8 cellular contexts compared by ENCODE assay signal in the genomic region with DNA sequence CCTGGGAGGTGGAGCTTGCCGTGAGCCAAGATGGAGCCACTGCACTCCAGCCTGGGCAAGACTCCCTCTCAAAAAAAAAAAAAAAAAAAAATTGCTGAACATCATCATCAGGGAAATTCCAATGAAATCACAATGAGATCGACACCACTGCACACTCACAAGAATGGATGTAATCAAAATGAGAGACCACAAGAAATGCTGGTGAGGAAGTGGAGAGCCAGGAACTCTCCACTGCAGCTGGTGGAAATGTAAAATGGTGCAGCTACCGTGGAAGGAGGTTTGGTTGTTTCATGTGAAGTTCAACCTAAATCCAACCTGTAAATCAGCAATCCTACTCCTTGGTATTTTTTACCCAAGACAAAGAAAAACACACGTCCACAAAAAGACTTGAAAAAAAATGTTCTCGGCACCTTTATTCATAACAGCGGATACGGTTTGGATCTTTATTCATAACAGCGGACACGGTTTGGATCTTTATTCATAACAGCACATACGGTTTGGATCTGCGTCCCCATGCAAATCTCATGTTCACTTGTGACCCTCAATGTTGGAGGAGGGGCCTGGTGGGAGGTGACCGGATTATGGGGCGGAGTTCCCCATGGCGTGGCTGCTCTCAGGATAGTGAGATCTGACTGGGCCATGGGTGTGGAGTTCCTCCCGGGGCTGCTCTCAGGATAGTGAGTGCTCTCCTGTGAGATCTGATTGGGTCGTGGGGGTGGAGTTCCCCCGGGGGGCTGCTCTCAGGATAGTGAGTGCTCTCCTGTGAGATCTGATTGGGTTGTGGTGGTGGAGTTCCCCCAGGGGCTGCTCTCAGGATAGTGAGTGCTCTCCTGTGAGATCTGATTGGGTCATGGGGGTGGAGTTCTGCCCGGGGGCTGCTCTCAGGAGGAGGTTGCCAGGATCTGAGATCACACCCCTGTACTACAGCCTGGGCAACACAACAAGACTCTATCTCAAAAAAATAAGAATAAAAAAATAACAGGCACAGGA. TPM values are rescaled to one million over a fixed set of nuclear protein-coding genes. Genes with fewer than 3 reads are reported as not detected.
DNase-seq lines count a peak whose midpoint lies in the region; ATAC-seq, FAIRE-seq and TF ChIP-seq lines count a peak whose summit lies in the region.

No MANE protein-coding gene starts in this region.

- H3K4me1 Mint-ChIP-seq in GM23338 = peaks cover 21% of the 10 kb centered on the region

- peak overlapping the region; percentile 45 for H3K27ac Mint-ChIP-seq in GM23338

- no peak overlapping the region for H3K9ac ChIP-seq in DND-41 (ENCODE audit: low read depth, low read length)
- peak overlapping the region; percentile 13 for H3K9ac ChIP-seq in keratinocyte (ENCODE audit: control insufficient read depth, extremely low read depth, insufficient read depth, low read length)

- WGBS in small intestine, 3 donors = 68 to 79% (median 75%) methylated on average over 18 of the region's 18 CpGs

- no peak for DNase-seq in DND-41
- no peak for DNase-seq in GM23338 (ENCODE audit: low spot score)
- DNase-seq in WERI-Rb-1 = peak; percentile 54
- peak; percentile 25 for DNase-seq in keratinocyte (ENCODE audit: low read depth, low spot score)
- no peak for DNase-seq in small intestine
- DNase-seq in LoVo (ENCODE audit: low spot score) = no peak

- H3K9me3 ChIP-seq in DND-41 (ENCODE audit: insufficient read depth, low read length, severe bottlenecking) (no peaks in the 10 kb centered on the region), WERI-Rb-1 (ENCODE audit: severe bottlenecking) (no peaks in the 10 kb centered on the region), keratinocyte (ENCODE audit: control insufficient read depth, low read depth, low read length) (no peaks in the 10 kb centered on the region), small intestine (ENCODE audit: control insufficient read depth, low read depth) (no peaks in the 10 kb centered on the region)

- peaks cover 89% of the 10 kb centered on the region for H3K79me2 ChIP-seq in DND-41 (ENCODE audit: insufficient read depth, low read length)
- peaks cover 88% of the 10 kb centered on the region for H3K79me2 ChIP-seq in GM23338 (replicated peaks; ENCODE audit: insufficient read depth)
- peaks cover 86% of the 10 kb centered on the region for H3K79me2 ChIP-seq in keratinocyte (ENCODE audit: control insufficient read depth, insufficient read depth, low read length)

- peaks cover 8% of the 10 kb centered on the region for H3K27me3 Mint-ChIP-seq in GM23338 (ENCODE audit: insufficient read depth, low read depth, poor library complexity)

- no peaks in the 10 kb centered on the region; the same call in 2 of the 3 replicates for H3K36me3 Mint-ChIP-seq in GM23338 (ENCODE audit: low read depth)

- H3K4me3 ChIP-seq in DND-41 (ENCODE audit: low read depth in 1 of 2, low read length in 2 of 2) = no peak overlapping the region
- no peak overlapping the region for H3K4me3 ChIP-seq in GM23338
- no peak overlapping the region for H3K4me3 ChIP-seq in WERI-Rb-1 (ENCODE audit: low read depth, low read length)
- H3K4me3 ChIP-seq in keratinocyte (ENCODE audit: control insufficient read depth in 2 of 3, extremely low read depth in 1 of 3, insufficient read depth in 2 of 3, low read depth in 1 of 3, low read length in 3 of 3) = no peak overlapping the region
- no peak overlapping the region for H3K4me3 ChIP-seq in small intestine (ENCODE audit: low read depth in 1 of 2, low read length in 2 of 2)

- no peaks in the 10 kb centered on the region for H3K9me3 Mint-ChIP-seq in GM23338

- TF ChIP-seq CTCF in DND-41 (IDR thresholded peaks at IDR 0.05; ENCODE audit: borderline replicate concordance, extremely low read depth, low read length, poor library complexity, severe bottlenecking) (no peak), GM23338 (conservative IDR thresholded peaks at IDR 0.05; ENCODE audit: low read depth in 2 of 2) (no peak), WERI-Rb-1 (IDR thresholded peaks at IDR 0.05; ENCODE audit: low read depth, low read length) (no peak), keratinocyte (optimal IDR thresholded peaks at IDR 0.05 in 1 of 3, IDR thresholded peaks at IDR 0.05 in 1 of 3, conservative IDR thresholded peaks at IDR 0.05 in 1 of 3; ENCODE audit: extremely low read depth in 1 of 3, insufficient read depth in 2 of 3, low read length in 3 of 3) (no peak)

- peaks cover 2% of the 10 kb centered on the region for H3K9me1 ChIP-seq in keratinocyte (ENCODE audit: control insufficient read depth, extremely low read depth, insufficient read depth, low read length)

- peaks cover 27% of the 10 kb centered on the region for H3K4me1 ChIP-seq in DND-41 (ENCODE audit: insufficient read depth, low read length)
- H3K4me1 ChIP-seq in GM23338 (ENCODE audit: insufficient read depth) = no peaks in the 10 kb centered on the region
- peaks cover 11% of the 10 kb centered on the region for H3K4me1 ChIP-seq in keratinocyte (ENCODE audit: control insufficient read depth, extremely low read depth, insufficient read depth, low read length)
- peaks cover 2 to 9% of the 10 kb centered on the region in 2 donors for H3K4me1 ChIP-seq in small intestine (ENCODE audit: control insufficient read depth in 2 of 2, insufficient read depth in 1 of 2, low read depth in 1 of 2, low read length in 1 of 2)

- H4K20me1 ChIP-seq in DND-41 (ENCODE audit: insufficient read depth, low read length) = peaks cover 76% of the 10 kb centered on the region
- peaks cover 33% of the 10 kb centered on the region for H4K20me1 ChIP-seq in GM23338 (replicated peaks; ENCODE audit: insufficient read depth)
- H4K20me1 ChIP-seq in keratinocyte (ENCODE audit: control insufficient read depth, extremely low read depth, insufficient read depth, low read length) = peaks cover 9% of the 10 kb centered on the region

- H3K4me3 Mint-ChIP-seq in GM23338 = no peak overlapping the region

- H3F3A ChIP-seq in GM23338 (replicated peaks; ENCODE audit: low read depth) = no peaks in the 10 kb centered on the region

- H3K27me3 ChIP-seq in DND-41 (ENCODE audit: insufficient read depth, low read length, poor library complexity) (no peaks in the 10 kb centered on the region), GM23338 (ENCODE audit: insufficient read depth) (no peaks in the 10 kb centered on the region), WERI-Rb-1 (ENCODE audit: insufficient read depth, low read depth, severe bottlenecking) (no peaks in the 10 kb centered on the region), keratinocyte (ENCODE audit: control insufficient read depth, extremely low read depth, insufficient read depth, low read length) (no peaks in the 10 kb centered on the region), small intestine (ENCODE audit: control insufficient read depth in 2 of 2, insufficient read depth in 2 of 2, low read length in 2 of 2) (no peaks in the 10 kb centered on the region)

- no peak overlapping the region for H2AFZ ChIP-seq in DND-41 (ENCODE audit: low read depth, low read length)
- H2AFZ ChIP-seq in GM23338 = no peak overlapping the region
- no peak overlapping the region for H2AFZ ChIP-seq in keratinocyte (ENCODE audit: control insufficient read depth, low read length)

- H3K36me3 ChIP-seq in DND-41 (ENCODE audit: insufficient read depth, low read length) (peaks cover 10% of the 10 kb centered on the region), GM23338 (ENCODE audit: insufficient read depth) (no peaks in the 10 kb centered on the region), WERI-Rb-1 (peaks cover 7% of the 10 kb centered on the region), keratinocyte (ENCODE audit: control insufficient read depth in 2 of 2, extremely low read depth in 1 of 2, insufficient read depth in 2 of 2, low read length in 2 of 2) (peaks cover 0 to 7% of the 10 kb centered on the region in 2 experiments), small intestine (ENCODE audit: control insufficient read depth in 2 of 2, insufficient read depth in 2 of 2, low read length in 2 of 2) (no peaks in the 10 kb centered on the region)

- ATAC-seq in DND-41 (ENCODE audit: insufficient read depth, low read depth) = 0 out of 3 replicates have a peak, but pooled peaks have one; percentile 11
- peak; percentile 73 for ATAC-seq in GM23338
- ATAC-seq in GM19395 (IDR thresholded peaks at IDR 0.05; ENCODE audit: unreplicated experiment) = no peak
- ATAC-seq in esophagus mucosa = no peak

- no peak for FAIRE-seq in keratinocyte (lab: Jason Lieb, UNC)
- FAIRE-seq in small intestine (lab: Jason Lieb, UNC) = no peak

- dilution Hi-C loops in keratinocyte (cut with MboI; ENCODE audit: extremely low pct_ligation_motif_present, low sequenced_read_pairs) = no loop called here

- H3K27ac ChIP-seq in DND-41 (ENCODE audit: low read length) (no peak overlapping the region), GM23338 (ENCODE audit: low read depth) (no peak overlapping the region), WERI-Rb-1 (no peak overlapping the region; the same call in 1 of the 2 replicates), keratinocyte (ENCODE audit: control insufficient read depth, insufficient read depth, low read length) (peak overlapping the region; percentile 77), small intestine (ENCODE audit: low read depth in 1 of 2, low read length in 1 of 2) (peak overlapping the region in 1 of 2 donors; percentile 11)

- no peak overlapping the region for H3K4me2 ChIP-seq in DND-41 (ENCODE audit: insufficient read depth, low read length)
- no peak overlapping the region for H3K4me2 ChIP-seq in GM23338
- no peak overlapping the region for H3K4me2 ChIP-seq in keratinocyte (ENCODE audit: control insufficient read depth, extremely low read depth, insufficient read depth, low read depth, low read length)

- no peaks in the 10 kb centered on the region for H3K9me2 ChIP-seq in GM23338 (ENCODE audit: insufficient read depth)

RNA-seq across cellular contexts. Expression of a gene that starts 7.7 kb away (rescaled TPM):
- total RNA-seq in GM23338 (2014; rRNA removed; shearing (Covaris generic)) = 88.6 and 124 TPM in 2 replicates
- polyA plus RNA-seq in GM23338 (2016; fragmentation: Nextera tagmentation; extraction: Ambion mirVana) = 47.9 and 48.5 TPM in 2 replicates
- polyA plus RNA-seq in keratinocyte = 18.4 to 25.3 TPM (median 19.4 TPM) in 3 replicates
- polyA plus RNA-seq in keratinocyte (2011; ENCODE audit: low read depth) = 25.4 TPM
- polyA plus RNA-seq in keratinocyte (2011; cell fraction: cytosol; rRNA removed) = 11.3 and 19.6 TPM in 2 replicates
- polyA plus RNA-seq in keratinocyte (2011; cell fraction: nucleus; rRNA removed) = 69.7 and 92.6 TPM in 2 replicates
- polyA plus RNA-seq in keratinocyte (2012; ENCODE audit: low replicate concordance) = 38.4 and 49.3 TPM in 2 replicates
- 34.8 to 48.1 TPM (median 46.7 TPM) in 3 replicates for polyA minus RNA-seq in keratinocyte
- polyA minus RNA-seq in keratinocyte (2011; cell fraction: cytosol; rRNA and poly(A)+ RNA removed) = 55.8 TPM
- 57.9 and 68.0 TPM in 2 replicates for polyA minus RNA-seq in keratinocyte (2011; cell fraction: nucleus; rRNA and poly(A)+ RNA removed)
- polyA plus RNA-seq in small intestine = 100 to 1,000 TPM; 173 to 463 (median 287) TPM
- 69.1 TPM for total RNA-seq in esophagus mucosa

RNA-seq across cellular contexts. Expression of a gene that starts 7.9 kb away (rescaled TPM):
- 4.2 and 11.4 TPM in 2 replicates for total RNA-seq in GM23338 (2014; rRNA removed; shearing (Covaris generic))
- polyA plus RNA-seq in GM23338 (2016; fragmentation: Nextera tagmentation; extraction: Ambion mirVana) = 6.5 and 8.0 TPM in 2 replicates
- 23.2 to 31.3 TPM (median 24.3 TPM) in 3 replicates for polyA plus RNA-seq in keratinocyte
- 2.5 TPM for polyA plus RNA-seq in keratinocyte (2011; ENCODE audit: low read depth)
- polyA plus RNA-seq in keratinocyte (2011; cell fraction: cytosol; rRNA removed) = 9.8 and 13.4 TPM in 2 replicates
- 157 and 181 TPM in 2 replicates for polyA plus RNA-seq in keratinocyte (2011; cell fraction: nucleus; rRNA removed)
- polyA plus RNA-seq in keratinocyte (2012; ENCODE audit: low replicate concordance) = 20.4 and 22.3 TPM in 2 replicates
- polyA minus RNA-seq in keratinocyte = 17.3 to 36.9 TPM (median 22.9 TPM) in 3 replicates
- 14.0 TPM for polyA minus RNA-seq in keratinocyte (2011; cell fraction: cytosol; rRNA and poly(A)+ RNA removed)
- 31.0 and 54.2 TPM in 2 replicates for polyA minus RNA-seq in keratinocyte (2011; cell fraction: nucleus; rRNA and poly(A)+ RNA removed)
- 10 to 100 TPM; 23.1 to 29.5 (median 25.4) TPM for polyA plus RNA-seq in small intestine
- total RNA-seq in esophagus mucosa = 11.2 TPM

RNA-seq across cellular contexts. Expression of a gene that starts 49.0 kb away (rescaled TPM):
- total RNA-seq in GM23338 (2014; rRNA removed; shearing (Covaris generic)) = 18.6 and 22.4 TPM in 2 replicates
- polyA plus RNA-seq in GM23338 (2016; fragmentation: Nextera tagmentation; extraction: Ambion mirVana) (3.4 and 4.0 TPM in 2 replicates), keratinocyte (5.3 to 11.3 TPM (median 5.9 TPM) in 3 replicates), small intestine (10 to 100 TPM; 18.9 to 42.3 (median 31.6) TPM)
- polyA plus RNA-seq in keratinocyte (2011; ENCODE audit: low read depth) = 3.0 TPM
- 3.5 and 9.1 TPM in 2 replicates for polyA plus RNA-seq in keratinocyte (2011; cell fraction: cytosol; rRNA removed)
- 22.9 and 30.3 TPM in 2 replicates for polyA plus RNA-seq in keratinocyte (2011; cell fraction: nucleus; rRNA removed)
- 7.4 and 8.8 TPM in 2 replicates for polyA plus RNA-seq in keratinocyte (2012; ENCODE audit: low replicate concordance)
- polyA minus RNA-seq in keratinocyte = 5.9 to 10.4 TPM (median 8.3 TPM) in 3 replicates
- 17.5 TPM for polyA minus RNA-seq in keratinocyte (2011; cell fraction: cytosol; rRNA and poly(A)+ RNA removed)
- polyA minus RNA-seq in keratinocyte (2011; cell fraction: nucleus; rRNA and poly(A)+ RNA removed) = 16.9 and 17.8 TPM in 2 replicates
- total RNA-seq in esophagus mucosa = 12.0 TPM

Comparison
In these comparisons a context has a peak if more than half of its experiments do, and no peak if none do; other contexts are left out.
1. ATAC-seq: peak in DND-41 (single experiment) and GM23338 (single experiment); none in GM19395 (single experiment) and esophagus mucosa (single experiment).
2. DNase-seq: peak in WERI-Rb-1 (single experiment) and keratinocyte (single experiment); none in DND-41 (single experiment), GM23338 (single experiment), small intestine (single experiment) and LoVo (single experiment).